Comparison of ENCODE assay signal across 20 cellular contexts in genomic region chr7:3234851-3235250, GRCh38.
"Had no signal": no experiment of that assay in that cellular context is flagged by ENCODE, and none has a peak within 500 bp of the region (broad histone marks: within the 10 kb centered on the region; RNA-seq: fewer than 3 reads in every experiment).

No MANE protein-coding gene starts in this region.

- H3K27me3 ChIP-seq: colonic mucosa, hepatocyte, sigmoid colon had no signal

- H3K79me2 ChIP-seq: hepatocyte had no signal

- FAIRE-seq: endothelial cell of umbilical vein, kidney had no signal

- H3K36me3 ChIP-seq: colonic mucosa, left ventricle myocardium inferior, lower lobe of right lung, sigmoid colon had no signal

- H2AFZ ChIP-seq: hepatocyte had no signal

- H3K4me2 ChIP-seq: hepatocyte had no signal

- H3K27ac Mint-ChIP-seq: endodermal cell, memory B cell, naive B cell, nephron had no signal

- H3K27ac ChIP-seq: colonic mucosa, hepatocyte, left ventricle myocardium inferior, lower lobe of right lung, sigmoid colon, skin epidermis had no signal

- H3K4me1 Mint-ChIP-seq: memory B cell, naive B cell, nephron had no signal

- H3K4me1 ChIP-seq: colonic mucosa, lower lobe of right lung, sigmoid colon had no signal

- H3K4me3 Mint-ChIP-seq: endodermal cell, memory B cell, naive B cell, nephron had no signal

- H3K9me3 ChIP-seq: colonic mucosa had no signal

- H3K4me3 ChIP-seq: colonic mucosa, hepatocyte, left ventricle myocardium inferior, lower lobe of right lung, sigmoid colon, skin epidermis had no signal

- DNase-seq: colonic mucosa; effector CD4-positive, alpha-beta T cell; endodermal cell; erythroblast; foreskin melanocyte; head of caudate nucleus; kidney; left cardiac atrium; left ventricle myocardium inferior; lower lobe of right lung; naive B cell; sigmoid colon; stimulated activated CD4-positive, alpha-beta T cell treated with anti-CD3 and anti-CD28 coated beads, Interleukin-12 subunit alpha, Interleukin-12 subunit beta, amount 100 ng/mL, for 4 hours; stimulated activated naive CD4-positive, alpha-beta T cell treated with Interleukin-2 at 50 U/mL for 16 hours; trophoblast cell had no signal
